ENCODE assay signal across 34 cellular contexts in the genomic region with DNA sequence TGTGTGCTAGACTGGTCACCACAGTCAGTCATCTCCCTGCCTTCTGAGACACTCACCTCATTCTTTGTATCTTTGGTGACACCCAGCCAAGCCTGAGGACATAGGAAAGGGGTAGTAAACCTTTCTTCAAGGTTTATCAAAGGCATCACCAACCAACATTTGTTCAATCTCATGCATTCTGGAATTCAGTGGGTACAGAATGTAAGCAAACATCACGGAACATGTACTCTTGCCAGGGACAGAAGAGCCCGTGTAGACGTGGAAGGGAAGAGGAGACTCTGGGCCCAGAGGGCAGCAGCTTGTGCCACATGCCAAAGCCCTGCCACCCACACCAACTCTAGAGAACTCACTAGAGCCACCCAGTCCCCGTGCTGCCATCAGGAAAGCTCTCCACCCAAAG. TPM values are rescaled to one million over a fixed set of nuclear protein-coding genes. Genes with fewer than 3 reads are reported as not detected.
"Had no signal": no experiment of that assay in that cellular context is flagged by ENCODE, and none has a peak within 500 bp of the region (broad histone marks: within the 10 kb centered on the region; RNA-seq: fewer than 3 reads in every experiment).

No MANE protein-coding gene starts in this region.

- DNase-seq: activated CD4-positive, alpha-beta memory T cell treated with anti-CD3 and anti-CD28 coated beads, Interleukin-2, amount 10 ng/mL, durations not matched to agents 7 days and 5 days; activated CD4-positive, alpha-beta T cell treated with anti-CD3 and anti-CD28 coated beads for 48 hours; activated CD4-positive, CD25-positive, alpha-beta regulatory T cell treated with anti-CD3 and anti-CD28 coated beads, Interleukin-2, amount 50 U/mL, for 72 hours; activated CD8-positive, alpha-beta memory T cell treated with anti-CD3 and anti-CD28 coated beads for 24 hours; activated CD8-positive, alpha-beta memory T cell treated with anti-CD3 and anti-CD28 coated beads, Interleukin-2, amount 10 ng/mL, durations not matched to agents 7 days and 5 days; activated CD8-positive, alpha-beta memory T cell treated with anti-CD3 and anti-CD28 coated beads, Interleukin-2, amount 50 U/mL, for 48 hours; activated gamma-delta T cell; activated naive CD4-positive, alpha-beta T cell treated with Interleukin-2 at 50 U/mL for 16 hours; activated naive CD8-positive, alpha-beta T cell treated with anti-CD3 and anti-CD28 coated beads, Interleukin-2, amount 10 ng/mL, durations not matched to agents 7 days and 5 days; activated T-cell treated with anti-CD3 and anti-CD28 coated beads, Interleukin-2, amount 50 U/mL, for 72 hours; amygdala; Kasumi-1; KG1; MV-4-11; NCI-H1092; NCI-H146; NCI-H187; NCI-H2029 treated with DMSO at 0.1 percent for 48 hours; NCI-H2107; NCI-H2171 treated with DMSO at 0.1 percent for 48 hours; NCI-H2227 treated with DMSO at 0.1 percent for 48 hours; NCI-H446 treated with DMSO at 0.1 percent for 48 hours; NCI-H524; SHP77; SJCRH30; T1000 had no signal

- H3K4me1 ChIP-seq: breast epithelium, SJCRH30 had no signal

- H3K27ac ChIP-seq: ascending aorta, SJCRH30, SK-N-MC had no signal

- H3K9me3 ChIP-seq: ascending aorta, breast epithelium, SJCRH30 had no signal

- ATAC-seq: activated CD8-positive, alpha-beta memory T cell treated with anti-CD3 and anti-CD28 coated beads, Interleukin-2, amount 10 ng/mL, durations not matched to agents 7 days and 5 days; activated T-cell treated with anti-CD3 and anti-CD28 coated beads, Interleukin-2, amount 50 U/mL, for 72 hours; activated T-helper 17 cell treated with anti-CD3 and anti-CD28 coated beads, Interleukin-2, amount 50 U/mL, for 72 hours; Panc1; WTC11 had no signal

- H3K36me3 ChIP-seq: ascending aorta, breast epithelium, SJCRH30 had no signal

- H3K4me3 ChIP-seq: ascending aorta, breast epithelium, SJCRH30, SK-N-MC had no signal

RNA-seq across cellular contexts. Expression of a gene that starts 4.4 kb away (rescaled TPM):
- total RNA-seq: activated CD4-positive, alpha-beta memory T cell treated with anti-CD3 and anti-CD28 coated beads, Interleukin-2, amount 10 ng/mL, durations not matched to agents 7 days and 5 days; activated CD8-positive, alpha-beta memory T cell treated with anti-CD3 and anti-CD28 coated beads, Interleukin-2, amount 10 ng/mL, durations not matched to agents 7 days and 5 days; activated naive CD8-positive, alpha-beta T cell treated with anti-CD3 and anti-CD28 coated beads, Interleukin-2, amount 10 ng/mL, durations not matched to agents 7 days and 5 days; activated T-cell treated with anti-CD3 and anti-CD28 coated beads, Interleukin-2, amount 50 U/mL, for 72 hours; activated T-helper 17 cell treated with anti-CD3 and anti-CD28 coated beads, Interleukin-2, amount 50 U/mL, for 72 hours; ascending aorta; T-helper 1 cell treated with Interleukin-12 subunit alpha and Interleukin-12 subunit beta and Interleukin-4 antibody, amounts not matched to agents 30 ng/mL and 1 ng/mL, for 36 hours; T-helper 2 cell treated with Interferon-gamma antibody and Interleukin-4, amounts not matched to agents 100 ng/mL and 5 ng/mL, for 36 hours had no signal
